18 cellular contexts compared by ENCODE assay signal in genomic region chr18:79942211-79942610, GRCh38. TPM values are rescaled to one million over a fixed set of nuclear protein-coding genes. Genes with fewer than 3 reads are reported as not detected.
DNase-seq lines count a peak whose midpoint lies in the region; ATAC-seq, FAIRE-seq and TF ChIP-seq lines count a peak whose summit lies in the region.
"Had no signal": no experiment of that assay in that cellular context is flagged by ENCODE, and none has a peak within 500 bp of the region (broad histone marks: within the 10 kb centered on the region; RNA-seq: fewer than 3 reads in every experiment).

No MANE protein-coding gene starts in this region.

- H3K36me3 Mint-ChIP-seq in T-helper 17 cell (ENCODE audit: low read depth) (peaks cover 9% of the 10 kb centered on the region), Calu3 (ENCODE audit: insufficient read depth, unreplicated experiment) (peaks cover 11% of the 10 kb centered on the region)

- CTCF ChIA-PET in Calu3 (lab: Charles Lee), result no interaction called here

- DNase-seq in D721Med (ENCODE audit: insufficient read length, low spot score) (no peak), T-helper 17 cell (no peak), spleen (peak; percentile 41), Calu3 (no peak), NCI-H69 (lab: John Stamatoyannopoulos, UW) (no peak)
- DNase-seq: activated CD4-positive, alpha-beta T cell treated with anti-CD3 and anti-CD28 coated beads for 36 hours; activated gamma-delta T cell treated with Interleukin-2 at 50 U/mL for 16 hours; dermis blood vessel endothelial cell; foreskin keratinocyte; HFFc6; NCI-H1930; retina had no signal

- 92 to 97% (median 96%) methylated on average over 7 of the region's 7 CpGs for WGBS in spleen, 5 donors

- BruUV-seq in Calu3 (replicated peaks; lab: Mats Ljungman, UMichigan), result no TSS peak

- H3K27ac ChIP-seq in layer of hippocampus (ENCODE audit: low read depth, low read length) (peak overlapping the region; percentile 72), spleen (no peak overlapping the region)
- H3K27ac ChIP-seq: epithelial cell of prostate, foreskin keratinocyte, SK-N-MC, thoracic aorta had no signal

- TF ChIP-seq CTCF in D721Med (IDR thresholded peaks at IDR 0.05; ENCODE audit: insufficient read depth, missing control alignments) (no peak), spleen (IDR thresholded peaks at IDR 0.05 in 8 of 11, conservative IDR thresholded peaks at IDR 0.05 in 3 of 11) (no peak), Calu3 (IDR thresholded peaks at IDR 0.05; ENCODE audit: unreplicated experiment) (no peak)

- H3K9me3 ChIP-seq in T-helper 17 cell (ENCODE audit: control insufficient read depth, low read length, poor library complexity, severe bottlenecking), result no peaks in the 10 kb centered on the region
- peaks cover 0 to 5% (median 0%) of the 10 kb centered on the region in 8 donors for H3K9me3 ChIP-seq in spleen
- H3K9me3 ChIP-seq: Peyer's patch, thoracic aorta had no signal

- no peak overlapping the region for H3K4me3 ChIP-seq in spleen
- H3K4me3 ChIP-seq: Peyer's patch, SK-N-MC, thoracic aorta had no signal

- H3K27me3 ChIP-seq in layer of hippocampus (ENCODE audit: control insufficient read depth, insufficient read depth, low read length), result no peaks in the 10 kb centered on the region
- no peaks in the 10 kb centered on the region for H3K27me3 ChIP-seq in spleen (replicated peaks in 1 of 7)
- H3K27me3 ChIP-seq: foreskin keratinocyte, Peyer's patch had no signal

- peaks cover 9 to 66% (median 32%) of the 10 kb centered on the region in 6 donors for H3K4me1 ChIP-seq in spleen
- H3K4me1 ChIP-seq: foreskin keratinocyte had no signal

- H3K4me3 Mint-ChIP-seq in T-helper 17 cell (no peak overlapping the region), Calu3 (ENCODE audit: low read depth, unreplicated experiment) (no peak overlapping the region)
- H3K4me3 Mint-ChIP-seq: activated CD4-positive, alpha-beta T cell treated with anti-CD3 and anti-CD28 coated beads for 36 hours; HFFc6 had no signal

- no peaks in the 10 kb centered on the region for H3K27me3 Mint-ChIP-seq in T-helper 17 cell
- no peaks in the 10 kb centered on the region for H3K27me3 Mint-ChIP-seq in Calu3 (ENCODE audit: unreplicated experiment)
- H3K27me3 Mint-ChIP-seq: activated CD4-positive, alpha-beta T cell treated with anti-CD3 and anti-CD28 coated beads for 36 hours had no signal

- H3K4me1 Mint-ChIP-seq in T-helper 17 cell (peaks cover 32% of the 10 kb centered on the region), Calu3 (ENCODE audit: low read depth, unreplicated experiment) (no peaks in the 10 kb centered on the region)

- intact Hi-C loops in spleen (cut with DNase I; ENCODE audit: low total_unique reads), result loop anchor here (10.0 kb wide), 1 partner anchor 257 kb away; no protein-coding TSS in a partner anchor
- intact Hi-C loops in Calu3 (cut with micrococcal nuclease; ENCODE audit: unreplicated experiment), result no loop called here

- ATAC-seq in T-helper 17 cell (no peak), HG03439 (IDR thresholded peaks at IDR 0.05; ENCODE audit: unreplicated experiment) (no peak)
- ATAC-seq: activated CD4-positive, alpha-beta T cell treated with anti-CD3 and anti-CD28 coated beads for 36 hours; foreskin keratinocyte had no signal

- H3K9me3 Mint-ChIP-seq in Calu3 (ENCODE audit: low read depth, unreplicated experiment), result no peaks in the 10 kb centered on the region
- H3K9me3 Mint-ChIP-seq: HFFc6 had no signal

- peak overlapping the region; percentile 86 for H3K27ac Mint-ChIP-seq in T-helper 17 cell
- no peak overlapping the region for H3K27ac Mint-ChIP-seq in Calu3 (ENCODE audit: unreplicated experiment)
- H3K27ac Mint-ChIP-seq: activated CD4-positive, alpha-beta T cell treated with anti-CD3 and anti-CD28 coated beads for 36 hours; HFFc6 had no signal

- FAIRE-seq in D721Med (lab: Jason Lieb, UNC), result peak; percentile 64

- peaks cover 0 to 87% (median 49%) of the 10 kb centered on the region in 6 donors for H3K36me3 ChIP-seq in spleen

- no peak for TF ChIP-seq POLR2A in spleen (IDR thresholded peaks at IDR 0.05)

RNA-seq across cellular contexts. Expression of gene SLC66A2, which starts 9.2 kb away (rescaled TPM):
- total RNA-seq in T-helper 17 cell, result 10 to 100 TPM; 43.6 to 56.9 TPM
- total RNA-seq in spleen, result 10 to 100 TPM; 40.9 to 61.9 (median 51.1) TPM
- 10 to 100 TPM; 28.7 to 53.9 (median 33.4) TPM for polyA plus RNA-seq in spleen
- total RNA-seq in Calu3 (2022), result 19.5 and 23.4 TPM in 2 replicates

RNA-seq across cellular contexts. Expression of gene HSBP1L1, which starts 22.2 kb away (rescaled TPM):
- total RNA-seq in T-helper 17 cell, result 10 to 100 TPM; 17.9 to 21.5 TPM
- total RNA-seq in spleen, result 10 to 100 TPM; 10.3 to 36.4 (median 20.1) TPM
- polyA plus RNA-seq in spleen, result 10 to 100 TPM; 10.0 to 21.5 (median 15.8) TPM
- total RNA-seq in Calu3 (2022), result 17.9 and 18.8 TPM in 2 replicates

RNA-seq across cellular contexts. Expression of gene TXNL4A, which starts 46.2 kb away (rescaled TPM):
- total RNA-seq in T-helper 17 cell (10 to 100 TPM; 75.2 to 77.2 TPM), spleen (10 to 100 TPM; 20.7 to 76.5 (median 63.9) TPM), Calu3 (2022) (64.1 and 75.9 TPM in 2 replicates)
- 10 to 100 TPM; 75.2 to 98.5 (median 80.9) TPM for polyA plus RNA-seq in spleen
